ENCODE assay signal across 12 cellular contexts in genomic region chr3:46517016-46517770, GRCh38. TPM values are rescaled to one million over a fixed set of nuclear protein-coding genes. Genes with fewer than 3 reads are reported as not detected.
DNase-seq lines count a peak whose midpoint lies in the region; ATAC-seq and TF ChIP-seq lines count a peak whose summit lies in the region.
"Had no signal": no experiment of that assay in that cellular context is flagged by ENCODE, and none has a peak within 500 bp of the region (broad histone marks: within the 10 kb centered on the region; RNA-seq: fewer than 3 reads in every experiment).

No MANE protein-coding gene starts in this region.

- no TSS peak for BruUV-seq in PC-9 (replicated peaks; lab: Mats Ljungman, UMichigan)

- H3K4me1 Mint-ChIP-seq in natural killer cell: peaks cover 0 to 6% of the 10 kb centered on the region in 2 donors

- no peaks in the 10 kb centered on the region for H3K9me3 ChIP-seq in PC-9 (ENCODE audit: insufficient read depth, low read depth)
- H3K9me3 ChIP-seq: right atrium auricular region had no signal

- POLR2A ChIA-PET in PC-9 (lab: Charles Lee; ENCODE audit: unreplicated experiment): interaction anchor here (0.6 to 0.7 kb wide), 3 partner anchors 189 to 1554 kb away, joined by 3 to 5 read pairs (median 4); no protein-coding TSS in a partner anchor

- no peaks in the 10 kb centered on the region for H3K9me3 Mint-ChIP-seq in natural killer cell
- H3K9me3 Mint-ChIP-seq: activated CD4-positive, alpha-beta T cell treated with anti-CD3 and anti-CD28 coated beads, Interleukin-2, amount 10 ng/mL, durations not matched to agents 7 days and 5 days had no signal

- H3K4me2 ChIP-seq in PC-9: peak overlapping the region; percentile 37

- intact Hi-C loops in PC-9 (cut with micrococcal nuclease; ENCODE audit: unreplicated experiment) (loop anchor here (2.0 kb wide), 2 partner anchors 28 to 42 kb away; no protein-coding TSS in a partner anchor), natural killer cell (cut with micrococcal nuclease) (no loop called here)

- no peaks in the 10 kb centered on the region for H3K36me3 Mint-ChIP-seq in natural killer cell

- H3K27ac ChIP-seq in PC-9: peak overlapping the region; percentile 75
- H3K27ac ChIP-seq: right atrium auricular region had no signal

- H3K4me1 ChIP-seq in PC-9 (replicated peaks; ENCODE audit: insufficient read depth): peaks cover 26% of the 10 kb centered on the region
- H3K4me1 ChIP-seq: right atrium auricular region had no signal

- H3K79me2 ChIP-seq in PC-9 (ENCODE audit: low read depth): no peaks in the 10 kb centered on the region

- H3K27me3 Mint-ChIP-seq in natural killer cell (ENCODE audit: low read depth in 2 of 2): peaks cover 5 to 13% of the 10 kb centered on the region in 2 donors

- H4K20me1 ChIP-seq in PC-9 (ENCODE audit: insufficient read depth): no peaks in the 10 kb centered on the region

- ATAC-seq in natural killer cell: peak in 2 of 3 donors; percentile 72 to 76

- H3K36me3 ChIP-seq in PC-9 (ENCODE audit: low read depth): no peaks in the 10 kb centered on the region
- H3K36me3 ChIP-seq: right atrium auricular region had no signal

- DNase-seq in EH (ENCODE audit: low read depth) (peak; percentile 89), PC-9 (peak; percentile 62 to 93), dermis blood vessel endothelial cell (peak; percentile 75), natural killer cell (no peak), cortex of kidney (lab: John Stamatoyannopoulos, UW) (no peak), ecto neural progenitor cell (ENCODE audit: low spot score) (no peak), NCI-H82 (lab: John Stamatoyannopoulos, UW) (no peak), 8988T (no peak)
- DNase-seq: activated CD4-positive, alpha-beta T cell treated with anti-CD3 and anti-CD28 coated beads, Interleukin-2, amount 10 ng/mL, durations not matched to agents 7 days and 5 days; KG1 had no signal

- peak overlapping the region in 1 of 2 donors; percentile 48 for H3K27ac Mint-ChIP-seq in natural killer cell
- H3K27ac Mint-ChIP-seq: activated CD4-positive, alpha-beta T cell treated with anti-CD3 and anti-CD28 coated beads, Interleukin-2, amount 10 ng/mL, durations not matched to agents 7 days and 5 days had no signal

- peaks cover 22% of the 10 kb centered on the region for H3F3A ChIP-seq in PC-9 (ENCODE audit: insufficient read depth, low read depth)

- CTCF ChIA-PET in PC-9 (lab: Charles Lee): interaction anchor here (0.6 to 1.5 kb wide), 4 partner anchors 25 to 152 kb away, joined by 4 to 12 read pairs (median 6); no protein-coding TSS in a partner anchor

- H3K27me3 ChIP-seq in PC-9 (ENCODE audit: insufficient read depth, low read depth): no peaks in the 10 kb centered on the region
- H3K27me3 ChIP-seq: right atrium auricular region had no signal

- no peaks in the 10 kb centered on the region for H3K9me2 ChIP-seq in PC-9 (ENCODE audit: insufficient read depth)

- H3K4me3 Mint-ChIP-seq in natural killer cell: no peak overlapping the region
- H3K4me3 Mint-ChIP-seq: activated CD4-positive, alpha-beta T cell treated with anti-CD3 and anti-CD28 coated beads, Interleukin-2, amount 10 ng/mL, durations not matched to agents 7 days and 5 days had no signal

- no peak overlapping the region for H3K4me3 ChIP-seq in PC-9
- H3K4me3 ChIP-seq: right atrium auricular region had no signal

- TF ChIP-seq CTCF in PC-9 (conservative IDR thresholded peaks at IDR 0.05) (no peak), natural killer cell (IDR thresholded peaks at IDR 0.05) (no peak)

- no peak overlapping the region; the same call in 1 of the 2 replicates for H2AFZ ChIP-seq in PC-9

RNA-seq across cellular contexts. Expression of gene RTP3, which starts 19.4 kb away (rescaled TPM):
- not detected in 2 replicates for total RNA-seq in PC-9 (2021)
- not detected in 2 replicates for total RNA-seq in dermis blood vessel endothelial cell
- not detected for total RNA-seq in natural killer cell
- total RNA-seq: activated CD4-positive, alpha-beta T cell treated with anti-CD3 and anti-CD28 coated beads, Interleukin-2, amount 10 ng/mL, durations not matched to agents 7 days and 5 days; mesenteric fat pad; right atrium auricular region had no signal

RNA-seq across cellular contexts. Expression of gene LRRC2, which starts 48.9 kb away (rescaled TPM):
- total RNA-seq in PC-9 (2021): 0.08 and 0.22 TPM in 2 replicates
- under 0.01 and 0.09 TPM in 2 replicates for total RNA-seq in dermis blood vessel endothelial cell
- under 1 TPM in 1 of 3 donors, not detected in 2; 0.18 TPM for total RNA-seq in natural killer cell

RNA-seq across cellular contexts. Expression of gene LTF, which starts 52.5 kb away (rescaled TPM):
- total RNA-seq in PC-9 (2021) (not detected in 2 replicates), dermis blood vessel endothelial cell (0.51 and 0.93 TPM in 2 replicates), natural killer cell (1 to 10 TPM in 2 of 3 donors, not detected in 1; 1.0 to 1.1 TPM)
- total RNA-seq: activated CD4-positive, alpha-beta T cell treated with anti-CD3 and anti-CD28 coated beads, Interleukin-2, amount 10 ng/mL, durations not matched to agents 7 days and 5 days had no signal

Comparison
In these comparisons a context has a peak if more than half of its experiments do, and no peak if none do; other contexts are left out.
1. DNase-seq: peak in EH (single experiment), PC-9 (2 of 2) and dermis blood vessel endothelial cell (single experiment); none in natural killer cell (single experiment), cortex of kidney (single experiment), ecto neural progenitor cell (single experiment), NCI-H82 (single experiment) and 8988T (single experiment).